In the genomic region with DNA sequence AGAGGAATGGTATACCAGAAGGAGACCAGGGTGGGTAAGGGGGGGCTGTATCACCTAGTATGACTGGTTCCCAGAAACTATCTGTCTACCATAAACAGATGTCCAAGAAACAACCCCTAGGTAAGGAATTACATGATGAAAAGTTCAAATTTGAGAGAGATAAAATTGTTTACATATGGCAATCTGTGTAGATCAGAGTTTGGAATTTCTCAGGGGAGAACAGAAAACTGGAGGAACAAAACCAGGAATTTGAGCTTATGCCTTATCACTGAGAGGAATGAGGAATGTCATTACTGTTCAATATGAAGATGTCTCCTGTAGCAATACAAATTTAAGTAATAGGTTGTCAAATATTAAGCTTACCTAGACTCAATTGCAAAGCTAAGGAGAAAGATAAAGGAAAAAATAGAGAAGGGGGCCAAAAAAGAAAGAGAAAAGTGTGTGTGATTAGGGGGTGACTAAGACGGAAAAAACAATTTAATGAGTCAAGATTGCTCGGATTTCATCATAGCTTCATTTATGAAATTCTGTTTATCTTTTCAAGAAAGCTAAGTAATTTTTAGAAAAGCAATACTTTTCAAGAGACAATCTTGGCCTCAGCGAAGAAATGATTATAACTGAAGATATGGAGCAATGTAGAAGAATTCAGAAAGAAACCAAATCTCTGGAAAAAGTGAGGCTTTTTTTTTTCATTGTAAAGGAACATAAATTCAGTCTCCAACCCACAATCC, we compare ENCODE assay signal across 10 cellular contexts.
DNase-seq lines count a peak whose midpoint lies in the region; ATAC-seq and TF ChIP-seq lines count a peak whose summit lies in the region.
"Had no signal": no experiment of that assay in that cellular context is flagged by ENCODE, and none has a peak within 500 bp of the region (broad histone marks: within the 10 kb centered on the region; RNA-seq: fewer than 3 reads in every experiment).

No MANE protein-coding gene starts in this region.

- H3K9me3 Mint-ChIP-seq in activated CD8-positive, alpha-beta T cell treated with anti-CD3 and anti-CD28 coated beads for 36 hours: no peaks in the 10 kb centered on the region

- POLR2A ChIA-PET in activated CD8-positive, alpha-beta T cell treated with anti-CD3 and anti-CD28 coated beads for 36 hours (lab: Charles Lee): no interaction called here

- no peaks in the 10 kb centered on the region for H3K36me3 Mint-ChIP-seq in activated CD8-positive, alpha-beta T cell treated with anti-CD3 and anti-CD28 coated beads for 36 hours (ENCODE audit: low read depth)

- in situ Hi-C loops in brain microvascular endothelial cell (cut with HindIII; ENCODE audit: low pct_ligation_motif_present, low sequenced_read_pairs): no loop called here

- H3K4me1 Mint-ChIP-seq in activated CD8-positive, alpha-beta T cell treated with anti-CD3 and anti-CD28 coated beads for 36 hours (ENCODE audit: low read depth): peaks cover 19% of the 10 kb centered on the region

- no peak for ATAC-seq in thoracic aorta (ENCODE audit: insufficient number of reproducible peaks, low FRiP score, low read depth)
- no peak for ATAC-seq in activated CD8-positive, alpha-beta T cell treated with anti-CD3 and anti-CD28 coated beads for 36 hours

- no peak overlapping the region for H3K27ac Mint-ChIP-seq in activated CD8-positive, alpha-beta T cell treated with anti-CD3 and anti-CD28 coated beads for 36 hours
- H3K27ac Mint-ChIP-seq: B cell had no signal

- no peak for TF ChIP-seq CTCF in brain microvascular endothelial cell (IDR thresholded peaks at IDR 0.05; ENCODE audit: low read depth, low read length, missing control alignments)
- no peak for TF ChIP-seq CTCF in thoracic aorta (IDR thresholded peaks at IDR 0.05)
- no peak for TF ChIP-seq CTCF in activated CD8-positive, alpha-beta T cell treated with anti-CD3 and anti-CD28 coated beads for 36 hours (IDR thresholded peaks at IDR 0.05)

- CTCF ChIA-PET in activated CD8-positive, alpha-beta T cell treated with anti-CD3 and anti-CD28 coated beads for 36 hours (lab: Charles Lee): interaction anchor here (1.9 kb wide), 1 partner anchor 230 kb away, joined by 4 read pairs; no protein-coding TSS in a partner anchor

- peaks cover 14% of the 10 kb centered on the region for H3K27me3 Mint-ChIP-seq in activated CD8-positive, alpha-beta T cell treated with anti-CD3 and anti-CD28 coated beads for 36 hours

- H3K4me3 ChIP-seq in brain microvascular endothelial cell (ENCODE audit: low read depth, low read length): peak overlapping the region; percentile 52
- peak overlapping the region; percentile 65 for H3K4me3 ChIP-seq in thoracic aorta

- peaks cover 25 to 55% of the 10 kb centered on the region in 2 donors for H3K4me1 ChIP-seq in thoracic aorta (ENCODE audit: control insufficient read depth in 1 of 2, low read depth in 2 of 2)

- H3K9me3 ChIP-seq in thoracic aorta: no peaks in the 10 kb centered on the region

- H3K27me3 ChIP-seq in brain microvascular endothelial cell (replicated peaks) (no peaks in the 10 kb centered on the region), thoracic aorta (replicated peaks; ENCODE audit: insufficient read depth) (no peaks in the 10 kb centered on the region)

- intact Hi-C loops in activated CD8-positive, alpha-beta T cell treated with anti-CD3 and anti-CD28 coated beads for 36 hours (cut with micrococcal nuclease): no loop called here

- H3K27ac ChIP-seq in brain microvascular endothelial cell (peak overlapping the region; percentile 87), thoracic aorta (peak overlapping the region; percentile 35 to 63)

- no peaks in the 10 kb centered on the region for H3K36me3 ChIP-seq in brain microvascular endothelial cell (replicated peaks)
- no peaks in the 10 kb centered on the region for H3K36me3 ChIP-seq in thoracic aorta

- DNase-seq in NOMO-1 treated with DMSO at 0.1 percent for 48 hours (lab: John Stamatoyannopoulos, UW; ENCODE audit: unreplicated experiment): peak; percentile 32
- DNase-seq in NOMO-1 treated with dmso at 0.1 percent for 144 hours (lab: John Stamatoyannopoulos, UW; ENCODE audit: unreplicated experiment): no peak
- DNase-seq in brain microvascular endothelial cell: no peak
- DNase-seq in kidney tubule cell (ENCODE audit: low spot score): peak; percentile 14
- no peak for DNase-seq in thoracic aorta (ENCODE audit: low spot score)
- DNase-seq in activated CD8-positive, alpha-beta T cell treated with anti-CD3 and anti-CD28 coated beads for 36 hours: no peak
- no peak for DNase-seq in HPDE6-E6E7 (ENCODE audit: extremely low spot score)
- DNase-seq in OCI-M2 (lab: John Stamatoyannopoulos, UW; ENCODE audit: unreplicated experiment): no peak
- DNase-seq: Karpas-422 had no signal

- no peak overlapping the region for H3K4me3 Mint-ChIP-seq in activated CD8-positive, alpha-beta T cell treated with anti-CD3 and anti-CD28 coated beads for 36 hours
- H3K4me3 Mint-ChIP-seq: B cell had no signal

Comparison
In these comparisons a context has a peak if more than half of its experiments do, and no peak if none do; other contexts are left out.
1. DNase-seq: peak in NOMO-1 treated with DMSO at 0.1 percent for 48 hours (single experiment) and kidney tubule cell (single experiment); none in NOMO-1 treated with dmso at 0.1 percent for 144 hours (single experiment), brain microvascular endothelial cell (single experiment), thoracic aorta (single experiment), activated CD8-positive, alpha-beta T cell treated with anti-CD3 and anti-CD28 coated beads for 36 hours (single experiment), HPDE6-E6E7 (single experiment) and OCI-M2 (single experiment).